Comparison of ENCODE assay signal across 10 cellular contexts in genomic region chr1:31750858-31751638, GRCh38. TPM values are rescaled to one million over a fixed set of nuclear protein-coding genes. Genes with fewer than 3 reads are reported as not detected.
A peak's percentile ranks its signal among the peaks of the same experiment; 100 is the strongest.
DNase-seq lines count a peak whose midpoint lies in the region; ATAC-seq and TF ChIP-seq lines count a peak whose summit lies in the region.
"Had no signal": no experiment of that assay in that cellular context is flagged by ENCODE, and none has a peak within 500 bp of the region (broad histone marks: within the 10 kb centered on the region; RNA-seq: fewer than 3 reads in every experiment).

No MANE protein-coding gene starts in this region.

- ATAC-seq in activated naive CD8-positive, alpha-beta T cell treated with anti-CD3 and anti-CD28 coated beads, Interleukin-2, amount 50 U/mL, for 24 hours, result peak; percentile 30
- ATAC-seq in naive B cell (ENCODE audit: low read depth in 2 of 2) (peak; percentile 90 to 97), HG02642 (IDR thresholded peaks at IDR 0.05; ENCODE audit: poor library complexity, unreplicated experiment) (no peak)

- no peak overlapping the region for H3K4me3 Mint-ChIP-seq in activated naive CD8-positive, alpha-beta T cell treated with anti-CD3 and anti-CD28 coated beads, Interleukin-2, amount 50 U/mL, for 24 hours
- H3K4me3 Mint-ChIP-seq in naive B cell, result peak overlapping the region in 3 of 8 donors; percentile 29 to 42 (median 33)

- H3K27me3 Mint-ChIP-seq in activated naive CD8-positive, alpha-beta T cell treated with anti-CD3 and anti-CD28 coated beads, Interleukin-2, amount 50 U/mL, for 24 hours, result no peaks in the 10 kb centered on the region
- H3K27me3 Mint-ChIP-seq in naive B cell, result peaks cover 18 to 76% (median 57%) of the 10 kb centered on the region in 3 donors

- H3K4me3 ChIP-seq in thyroid gland (replicated peaks in 1 of 3), result no peak overlapping the region

- peak; percentile 85 for DNase-seq in Daoy (ENCODE audit: low read depth)
- DNase-seq in KBM-7, result peak; percentile 55
- no peak for DNase-seq in activated naive CD8-positive, alpha-beta T cell treated with anti-CD3 and anti-CD28 coated beads, Interleukin-2, amount 50 U/mL, for 24 hours
- no peak for DNase-seq in naive B cell
- DNase-seq in ACHN, result no peak
- DNase-seq in NCI-H526 treated with DMSO at 0.1 percent for 48 hours (lab: John Stamatoyannopoulos, UW), result no peak
- DNase-seq in thyroid gland, result no peak
- DNase-seq: T1000 had no signal

- no peak for TF ChIP-seq POLR2A in thyroid gland (IDR thresholded peaks at IDR 0.05)

- no peaks in the 10 kb centered on the region for H3K9me3 ChIP-seq in thyroid gland
- H3K9me3 ChIP-seq: neutrophil had no signal

- no peaks in the 10 kb centered on the region for H3K9me3 Mint-ChIP-seq in activated naive CD8-positive, alpha-beta T cell treated with anti-CD3 and anti-CD28 coated beads, Interleukin-2, amount 50 U/mL, for 24 hours
- peaks cover 0 to 1% (median 0%) of the 10 kb centered on the region in 7 donors for H3K9me3 Mint-ChIP-seq in naive B cell

- H3K36me3 Mint-ChIP-seq in activated naive CD8-positive, alpha-beta T cell treated with anti-CD3 and anti-CD28 coated beads, Interleukin-2, amount 50 U/mL, for 24 hours (ENCODE audit: low read depth), result no peaks in the 10 kb centered on the region
- no peaks in the 10 kb centered on the region for H3K36me3 Mint-ChIP-seq in naive B cell

- no peak for TF ChIP-seq CTCF in thyroid gland (IDR thresholded peaks at IDR 0.05)

- H3K27me3 ChIP-seq in thyroid gland, result no peaks in the 10 kb centered on the region

- 65 to 73% methylated on average over 13 of the region's 13 CpGs for WGBS in thyroid gland, 2 donors

- peaks cover 18 to 34% of the 10 kb centered on the region in 2 donors for H3K4me1 ChIP-seq in thyroid gland

- H3K36me3 ChIP-seq in thyroid gland, result no peaks in the 10 kb centered on the region
- H3K36me3 ChIP-seq: neutrophil had no signal

- no peak overlapping the region for H3K27ac Mint-ChIP-seq in activated naive CD8-positive, alpha-beta T cell treated with anti-CD3 and anti-CD28 coated beads, Interleukin-2, amount 50 U/mL, for 24 hours
- peak overlapping the region in 1 of 6 donors; percentile 12 for H3K27ac Mint-ChIP-seq in naive B cell

- H3K4me1 Mint-ChIP-seq in activated naive CD8-positive, alpha-beta T cell treated with anti-CD3 and anti-CD28 coated beads, Interleukin-2, amount 50 U/mL, for 24 hours, result peaks cover 35% of the 10 kb centered on the region
- H3K4me1 Mint-ChIP-seq in naive B cell, result peaks cover 25 to 33% (median 28%) of the 10 kb centered on the region in 3 donors

- intact Hi-C loops in thyroid gland (cut with DNase I), result no loop called here

- in situ Hi-C loops in KBM-7 (cut with MboI; ENCODE audit: low pct_unique_long_range_greater_than_20kb, low sequenced_read_pairs), result no loop called here
- in situ Hi-C loops in ACHN (cut with HindIII; ENCODE audit: low pct_ligation_motif_present, low pct_unique_long_range_greater_than_20kb, low sequenced_read_pairs), result no loop called here

- H3K27ac ChIP-seq in thyroid gland, result no peak overlapping the region
- H3K27ac ChIP-seq: neutrophil had no signal

RNA-seq across cellular contexts. Expression of gene ADGRB2, which starts 13.1 kb away (rescaled TPM):
- 4.7 and 9.4 TPM in 2 replicates for total RNA-seq in Daoy (2014; rRNA removed; shearing (Covaris generic))
- polyA plus RNA-seq in naive B cell (ENCODE audit: low read depth in 6 of 6), result not detected
- 10 to 100 TPM in 2 of 4 donors, 1 to 10 TPM in 2; 2.4 to 14.3 (median 9.8) TPM for total RNA-seq in thyroid gland

RNA-seq across cellular contexts. Expression of gene COL16A1, which starts 47.2 kb away (rescaled TPM):
- total RNA-seq in Daoy (2014; rRNA removed; shearing (Covaris generic)), result 28.7 and 38.2 TPM in 2 replicates
- polyA plus RNA-seq in naive B cell (ENCODE audit: low read depth in 6 of 6), result 1 to 10 TPM in 1 of 6 donors, under 1 TPM in 1, not detected in 4; 0.64 to 1.2 TPM
- 100 to 1,000 TPM in 2 of 4 donors, 10 to 100 TPM in 2; 61.3 to 121 (median 97.1) TPM for total RNA-seq in thyroid gland

Comparison
In these comparisons a context has a peak if more than half of its experiments do, and no peak if none do; other contexts are left out.
1. DNase-seq: peak in Daoy (single experiment) and KBM-7 (single experiment); none in activated naive CD8-positive, alpha-beta T cell treated with anti-CD3 and anti-CD28 coated beads, Interleukin-2, amount 50 U/mL, for 24 hours (single experiment), naive B cell (single experiment), ACHN (single experiment), NCI-H526 treated with DMSO at 0.1 percent for 48 hours (single experiment) and thyroid gland (0 of 2).